27 cellular contexts compared by ENCODE assay signal in the genomic region with DNA sequence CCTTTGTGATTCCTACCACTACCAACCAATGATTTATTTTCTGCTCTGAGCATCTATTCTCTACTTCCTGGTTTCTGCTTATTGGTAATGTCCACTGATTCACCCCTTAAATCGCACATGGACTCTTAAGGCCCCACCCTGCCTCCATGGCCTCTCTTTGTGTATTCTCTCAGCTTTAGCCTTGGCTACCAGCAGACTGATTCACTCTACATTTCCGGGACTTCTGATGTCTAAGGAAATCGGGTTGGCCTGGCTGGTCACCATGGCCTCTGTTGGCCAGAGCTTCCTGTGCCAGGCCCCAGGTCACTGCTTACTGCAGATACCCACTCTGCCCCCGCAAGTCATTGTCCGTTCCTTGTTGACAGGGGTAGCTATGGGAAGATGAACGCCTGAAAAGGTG. TPM values are rescaled to one million over a fixed set of nuclear protein-coding genes. Genes with fewer than 3 reads are reported as not detected.
"Had no signal": no experiment of that assay in that cellular context is flagged by ENCODE, and none has a peak within 500 bp of the region (broad histone marks: within the 10 kb centered on the region; RNA-seq: fewer than 3 reads in every experiment).

No MANE protein-coding gene starts in this region.

- ATAC-seq: left colon; natural killer cell; right lobe of liver; stimulated activated effector memory CD8-positive, alpha-beta T cell treated with anti-CD3 and anti-CD28 coated beads, Interleukin-12 subunit alpha, Interleukin-12 subunit beta, amount 100 ng/mL, for 72 hours had no signal

- H3K4me3 ChIP-seq: left ventricle myocardium inferior, lung, neural progenitor cell, right atrium auricular region, right lobe of liver, skin epidermis, spleen, tibial nerve, uterus had no signal

- H3K36me3 ChIP-seq: left ventricle myocardium inferior, neural progenitor cell, neutrophil, right atrium auricular region, right lobe of liver, spleen, tibial nerve, uterus had no signal

- H3K27me3 ChIP-seq: neural progenitor cell, neutrophil, right atrium auricular region, right lobe of liver, tibial nerve, uterus had no signal

- H3K9me3 ChIP-seq: left ventricle myocardium inferior, neutrophil, right atrium auricular region, right lobe of liver, uterus had no signal

- H3K27ac ChIP-seq: left ventricle myocardium inferior, neural progenitor cell, neutrophil, parathyroid adenoma, right atrium auricular region, right lobe of liver, skin epidermis, spleen, tibial nerve, uterus had no signal

- H3K4me1 ChIP-seq: neural progenitor cell, parathyroid adenoma, right lobe of liver, spleen, tibial nerve, uterus had no signal

- DNase-seq: hypothalamus; immature natural killer cell; kidney; left colon; left ventricle myocardium inferior; mesendoderm; naive B cell; natural killer cell; nephron progenitor cell; occipital lobe; right lobe of liver; spleen; stimulated activated CD4-positive, alpha-beta T cell treated with anti-CD3 and anti-CD28 coated beads, Interleukin-4, amount 100 ng/mL, for 24 hours; stimulated activated naive CD4-positive, alpha-beta T cell; substantia nigra; uterus had no signal

RNA-seq across cellular contexts. Expression of a gene that starts 40.9 kb away (rescaled TPM):
- total RNA-seq: mononuclear cell, natural killer cell, osteocyte, pulmonary artery endothelial cell had no signal
- polyA plus RNA-seq: immature natural killer cell had no signal
